In genomic region chr2:189013047-189013446, GRCh38 we compare ENCODE assay signal across 16 cellular contexts. TPM values are rescaled to one million over a fixed set of nuclear protein-coding genes. Genes with fewer than 3 reads are reported as not detected.
A peak's percentile ranks its signal among the peaks of the same experiment; 100 is the strongest.
DNase-seq lines count a peak whose midpoint lies in the region; ATAC-seq and TF ChIP-seq lines count a peak whose summit lies in the region.
"Had no signal": no experiment of that assay in that cellular context is flagged by ENCODE, and none has a peak within 500 bp of the region (broad histone marks: within the 10 kb centered on the region; RNA-seq: fewer than 3 reads in every experiment).

No MANE protein-coding gene starts in this region.

- TF ChIP-seq CTCF in IMR-90 (conservative IDR thresholded peaks at IDR 0.05; ENCODE audit: low read depth, low read length) (no peak), chondrocyte (IDR thresholded peaks at IDR 0.05) (no peak), fibroblast of the aortic adventitia (IDR thresholded peaks at IDR 0.05; ENCODE audit: insufficient read depth, low read length) (no peak), osteocyte (IDR thresholded peaks at IDR 0.05) (no peak)

- intact Hi-C loops in IMR-90 (cut with micrococcal nuclease): no loop called here

- H3K79me1 ChIP-seq in IMR-90 (ENCODE audit: low read depth in 1 of 2, low read length in 2 of 2): peaks cover 3 to 5% of the 10 kb centered on the region in 2 experiments; a peak in 3 of 4 replicates

- no peak overlapping the region for H2AFZ ChIP-seq in IMR-90 (replicated peaks; ENCODE audit: low read length, poor library complexity)
- H2AFZ ChIP-seq: GM23338 had no signal

- H3K27ac ChIP-seq in IMR-90 (ENCODE audit: insufficient read depth, low read length): no peak overlapping the region
- H3K27ac ChIP-seq: 22Rv1, BLaER1 had no signal

- H3K4ac ChIP-seq in IMR-90 (ENCODE audit: low read depth, low read length): no peak overlapping the region

- DNase-seq in IMR-90 (peak; percentile 29), chondrocyte (ENCODE audit: low spot score) (no peak), fibroblast of the aortic adventitia (ENCODE audit: low read depth) (peak; percentile 49), osteocyte (ENCODE audit: extremely low spot score, unreplicated experiment) (no peak), NOMO-1 treated with DMSO at 0.1 percent for 48 hours (lab: John Stamatoyannopoulos, UW; ENCODE audit: unreplicated experiment) (no peak)
- DNase-seq in activated CD4-positive, alpha-beta memory T cell treated with anti-CD3 and anti-CD28 coated beads, Interleukin-2, amount 10 ng/mL, durations not matched to agents 7 days and 5 days: no peak
- DNase-seq: AML-193; Calu3; CD4-positive, CD25-positive, alpha-beta regulatory T cell; DMS 273 treated with DMSO at 0.1 percent for 48 hours; H7 had no signal

- 0 out of 2 replicates have a peak, but pooled peaks cover 4% of the 10 kb centered on the region for H3K9me1 ChIP-seq in IMR-90 (ENCODE audit: insufficient read depth, low read length)

- H3K36me3 Mint-ChIP-seq in chondrocyte (ENCODE audit: low read depth): peaks cover 38% of the 10 kb centered on the region
- peaks cover 45% of the 10 kb centered on the region for H3K36me3 Mint-ChIP-seq in osteocyte (ENCODE audit: unreplicated experiment)
- no peaks in the 10 kb centered on the region for H3K36me3 Mint-ChIP-seq in activated CD4-positive, alpha-beta memory T cell treated with anti-CD3 and anti-CD28 coated beads, Interleukin-2, amount 10 ng/mL, durations not matched to agents 7 days and 5 days (ENCODE audit: low read depth)
- H3K36me3 Mint-ChIP-seq: CD4-positive, CD25-positive, alpha-beta regulatory T cell had no signal

- peaks cover 38% of the 10 kb centered on the region for H3K36me3 ChIP-seq in IMR-90 (ENCODE audit: control insufficient read depth, insufficient read depth, low read length)
- H3K36me3 ChIP-seq: BLaER1 had no signal

- H2BK20ac ChIP-seq in IMR-90 (ENCODE audit: low read depth, low read length): no peak overlapping the region

- H4K20me1 ChIP-seq in IMR-90 (ENCODE audit: insufficient read depth, low read length): no peaks in the 10 kb centered on the region
- H4K20me1 ChIP-seq: BLaER1 had no signal

- peak overlapping the region; percentile 71 for H3K27ac Mint-ChIP-seq in chondrocyte (ENCODE audit: unreplicated experiment)
- peak overlapping the region; percentile 80 for H3K27ac Mint-ChIP-seq in osteocyte (ENCODE audit: unreplicated experiment)
- no peak overlapping the region for H3K27ac Mint-ChIP-seq in activated CD4-positive, alpha-beta memory T cell treated with anti-CD3 and anti-CD28 coated beads, Interleukin-2, amount 10 ng/mL, durations not matched to agents 7 days and 5 days
- H3K27ac Mint-ChIP-seq: CD4-positive, CD25-positive, alpha-beta regulatory T cell; GM23338 had no signal

- H3K9ac ChIP-seq in IMR-90 (ENCODE audit: low read depth, low read length): no peak overlapping the region
- H3K9ac ChIP-seq: BLaER1 had no signal

- no peak overlapping the region for H2AK5ac ChIP-seq in IMR-90 (ENCODE audit: low read depth, low read length)

- no peak overlapping the region for H3K23ac ChIP-seq in IMR-90 (ENCODE audit: low read depth, low read length)

- H3K4me3 ChIP-seq in IMR-90 (ENCODE audit: insufficient read depth, low read depth, low read length) (no peak overlapping the region), fibroblast of the aortic adventitia (ENCODE audit: low read depth, low read length) (no peak overlapping the region)
- H3K4me3 ChIP-seq: BLaER1, GM23338 had no signal

- H2BK120ac ChIP-seq in IMR-90 (ENCODE audit: low read depth, low read length): no peak overlapping the region

- no peak overlapping the region for H4K5ac ChIP-seq in IMR-90 (ENCODE audit: low read depth, low read length)

- no peaks in the 10 kb centered on the region for H3K27me3 ChIP-seq in IMR-90 (ENCODE audit: control insufficient read depth, insufficient read depth, low read length)
- H3K27me3 ChIP-seq: BLaER1 had no signal

- no TSS peak for BruUV-seq in IMR-90 (replicated peaks; lab: Mats Ljungman, UMichigan)

- no peak overlapping the region for H4K91ac ChIP-seq in IMR-90 (ENCODE audit: insufficient read depth, low read depth, low read length)

- H3K4me1 ChIP-seq in IMR-90 (ENCODE audit: control insufficient read depth, insufficient read depth, low read length): peaks cover 6% of the 10 kb centered on the region; the same call in 1 of the 2 replicates
- H3K4me1 ChIP-seq: BLaER1 had no signal

- CTCF ChIA-PET in IMR-90 (lab: Yijun Ruan, JAX): no interaction called here
- CTCF ChIA-PET in activated CD4-positive, alpha-beta memory T cell treated with anti-CD3 and anti-CD28 coated beads, Interleukin-2, amount 10 ng/mL, durations not matched to agents 7 days and 5 days (lab: Charles Lee): no interaction called here

- H3K27me3 Mint-ChIP-seq in chondrocyte (ENCODE audit: low read depth) (no peaks in the 10 kb centered on the region), osteocyte (ENCODE audit: unreplicated experiment) (no peaks in the 10 kb centered on the region)
- no peaks in the 10 kb centered on the region for H3K27me3 Mint-ChIP-seq in activated CD4-positive, alpha-beta memory T cell treated with anti-CD3 and anti-CD28 coated beads, Interleukin-2, amount 10 ng/mL, durations not matched to agents 7 days and 5 days
- H3K27me3 Mint-ChIP-seq: CD4-positive, CD25-positive, alpha-beta regulatory T cell had no signal

- H3K4me1 Mint-ChIP-seq in chondrocyte (ENCODE audit: low read depth) (peaks cover 90% of the 10 kb centered on the region), osteocyte (ENCODE audit: unreplicated experiment) (peaks cover 82% of the 10 kb centered on the region)
- H3K4me1 Mint-ChIP-seq in activated CD4-positive, alpha-beta memory T cell treated with anti-CD3 and anti-CD28 coated beads, Interleukin-2, amount 10 ng/mL, durations not matched to agents 7 days and 5 days: no peaks in the 10 kb centered on the region
- H3K4me1 Mint-ChIP-seq: CD4-positive, CD25-positive, alpha-beta regulatory T cell had no signal

- in situ Hi-C loops in IMR-90 (cut with MboI; ENCODE audit: low sequenced_read_pairs): no loop called here

- no peak for ATAC-seq in IMR-90 (ENCODE audit: low read depth)
- no peak for ATAC-seq in GM19324 (IDR thresholded peaks at IDR 0.05; ENCODE audit: low FRiP score, unreplicated experiment)
- ATAC-seq: GM23338 had no signal

- no peak overlapping the region for H3K56ac ChIP-seq in IMR-90 (ENCODE audit: extremely low read depth, insufficient read depth, low read length)

- H3K4me2 ChIP-seq in IMR-90 (ENCODE audit: low read depth, low read length): no peak overlapping the region
- H3K4me2 ChIP-seq: BLaER1, GM23338 had no signal

- WGBS in IMR-90 (ENCODE audit: extremely low coverage in 2 of 2, insufficient read length in 1 of 2), 2 experiments: no CpG with 5 or more reads among the region's 3 CpGs

- H3K4me3 Mint-ChIP-seq in chondrocyte (ENCODE audit: unreplicated experiment) (no peak overlapping the region), osteocyte (ENCODE audit: unreplicated experiment) (no peak overlapping the region)
- no peak overlapping the region for H3K4me3 Mint-ChIP-seq in activated CD4-positive, alpha-beta memory T cell treated with anti-CD3 and anti-CD28 coated beads, Interleukin-2, amount 10 ng/mL, durations not matched to agents 7 days and 5 days
- H3K4me3 Mint-ChIP-seq: CD4-positive, CD25-positive, alpha-beta regulatory T cell; GM23338 had no signal

- no peak overlapping the region for H3K18ac ChIP-seq in IMR-90 (ENCODE audit: low read depth, low read length)

- H2BK15ac ChIP-seq in IMR-90 (ENCODE audit: low read depth, low read length): no peak overlapping the region

- no peak overlapping the region for H2AK9ac ChIP-seq in IMR-90 (replicated peaks; ENCODE audit: low read depth, low read length, poor library complexity)

- peak overlapping the region; percentile 27 for H2BK5ac ChIP-seq in IMR-90 (ENCODE audit: low read depth, low read length, poor library complexity, severe bottlenecking)

- no peak for TF ChIP-seq RAD21 in IMR-90 (IDR thresholded peaks at IDR 0.05; ENCODE audit: low read length)

- dilution Hi-C loops in IMR-90 (cut with HindIII; ENCODE audit: low sequenced_read_pairs, unreplicated experiment): no loop called here

- H3K9me3 ChIP-seq in IMR-90 (ENCODE audit: control insufficient read depth, insufficient read depth, low read length): no peaks in the 10 kb centered on the region
- H3K9me3 ChIP-seq: BLaER1 had no signal

- no peak overlapping the region for H3K14ac ChIP-seq in IMR-90 (replicated peaks; ENCODE audit: low read depth, low read length)

- TF ChIP-seq POLR2A in IMR-90 (IDR thresholded peaks at IDR 0.05; ENCODE audit: low read depth, low read length): no peak

- no peaks in the 10 kb centered on the region for H3K9me3 Mint-ChIP-seq in chondrocyte (ENCODE audit: low read depth)
- no peaks in the 10 kb centered on the region for H3K9me3 Mint-ChIP-seq in osteocyte (ENCODE audit: unreplicated experiment)
- no peaks in the 10 kb centered on the region for H3K9me3 Mint-ChIP-seq in activated CD4-positive, alpha-beta memory T cell treated with anti-CD3 and anti-CD28 coated beads, Interleukin-2, amount 10 ng/mL, durations not matched to agents 7 days and 5 days
- H3K9me3 Mint-ChIP-seq: CD4-positive, CD25-positive, alpha-beta regulatory T cell; GM23338 had no signal

- H4K8ac ChIP-seq in IMR-90 (ENCODE audit: low read depth in 2 of 2, low read length in 2 of 2): no peak overlapping the region

- POLR2A ChIA-PET in IMR-90 (lab: Charles Lee; ENCODE audit: unreplicated experiment): no interaction called here
- POLR2A ChIA-PET in activated CD4-positive, alpha-beta memory T cell treated with anti-CD3 and anti-CD28 coated beads, Interleukin-2, amount 10 ng/mL, durations not matched to agents 7 days and 5 days (lab: Charles Lee): no interaction called here

TF ChIP-seq in IMR-90, 13 proteins besides CTCF, POLR2A, EP300 and RAD21:
- TF ChIP-seq CEBPB (IDR thresholded peaks at IDR 0.05; ENCODE audit: low read depth, low read length) (peak; percentile 20; the same call in 1 of the 2 replicates), MAZ (IDR thresholded peaks at IDR 0.05; ENCODE audit: borderline replicate concordance, low read depth, low read length) (no peak), RFX5 (IDR thresholded peaks at IDR 0.05; ENCODE audit: low read depth, low read length) (no peak)

RNA-seq across cellular contexts. Expression of gene COL3A1, which starts 38.9 kb away (rescaled TPM):
- 408 and 411 TPM in 2 replicates for total RNA-seq in IMR-90 (2012; rRNA removed)
- polyA plus RNA-seq in IMR-90 (2012; rRNA removed): 326 and 402 TPM in 2 replicates
- polyA plus RNA-seq in IMR-90 (2012; cell fraction: cytosol; rRNA removed): 382 and 438 TPM in 2 replicates
- polyA plus RNA-seq in IMR-90 (2012; cell fraction: nucleus; rRNA removed; ENCODE audit: low replicate concordance): 291 and 482 TPM in 2 replicates
- 7,827 to 10,007 TPM (median 8,099 TPM) in 3 replicates for total RNA-seq in chondrocyte
- total RNA-seq in fibroblast of the aortic adventitia (ENCODE audit: low replicate concordance): 1,653 and 14,045 TPM in 2 replicates
- total RNA-seq in osteocyte: 7,546 and 8,171 TPM in 2 replicates
- total RNA-seq in activated CD4-positive, alpha-beta memory T cell treated with anti-CD3 and anti-CD28 coated beads, Interleukin-2, amount 10 ng/mL, durations not matched to agents 7 days and 5 days: not detected
- total RNA-seq: Calu3; CD4-positive, CD25-positive, alpha-beta regulatory T cell; H7; HT1080 had no signal
- polyA plus RNA-seq: CD4-positive, CD25-positive, alpha-beta regulatory T cell had no signal

Comparison
In these comparisons a context has a peak if more than half of its experiments do, and no peak if none do; other contexts are left out.
1. DNase-seq: peak in IMR-90 (single experiment) and fibroblast of the aortic adventitia (single experiment); none in chondrocyte (single experiment), osteocyte (single experiment), activated CD4-positive, alpha-beta memory T cell treated with anti-CD3 and anti-CD28 coated beads, Interleukin-2, amount 10 ng/mL, durations not matched to agents 7 days and 5 days (single experiment) and NOMO-1 treated with DMSO at 0.1 percent for 48 hours (single experiment).
2. RNA of gene COL3A1, which starts 38.9 kb away (total RNA-seq): 7,827 to 10,007 TPM in chondrocyte, 7,546 to 8,171 TPM in osteocyte, 1,653 to 14,045 TPM in fibroblast of the aortic adventitia and 408 to 411 TPM in IMR-90; not detected in activated CD4-positive, alpha-beta memory T cell treated with anti-CD3 and anti-CD28 coated beads, Interleukin-2, amount 10 ng/mL, durations not matched to agents 7 days and 5 days; every median in the first group is over 100 times any median in the second.